20 cellular contexts compared by ENCODE assay signal in the genomic region with DNA sequence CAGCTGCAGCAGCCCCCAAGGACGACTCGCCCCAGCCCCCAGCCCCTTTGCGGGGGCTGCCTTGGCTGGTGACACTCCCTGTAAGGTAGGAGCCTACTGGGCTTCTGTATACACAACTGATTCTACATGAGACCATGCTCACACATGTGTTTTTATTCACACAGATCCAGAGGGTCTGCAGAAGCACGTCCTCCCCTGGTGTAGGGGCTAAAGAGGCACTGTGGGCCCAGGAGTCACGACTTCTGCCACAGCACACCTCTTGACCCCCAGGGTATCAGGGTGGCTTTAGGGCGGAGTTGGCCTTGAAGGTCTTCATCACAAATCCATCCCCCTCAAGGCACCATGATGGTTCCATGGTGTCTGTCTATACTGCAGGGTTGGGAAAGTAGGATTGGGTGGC.
"Had no signal": no experiment of that assay in that cellular context is flagged by ENCODE, and none has a peak within 500 bp of the region (broad histone marks: within the 10 kb centered on the region; RNA-seq: fewer than 3 reads in every experiment).

No MANE protein-coding gene starts in this region.

- H3K27ac ChIP-seq: RWPE1 had no signal

- H3K4me3 ChIP-seq: MG63 had no signal

- H3K27me3 ChIP-seq: MG63 had no signal

- ATAC-seq: HepG2, Panc1 had no signal

- H3K9ac ChIP-seq: SK-N-SH had no signal

- H3K4me2 ChIP-seq: SK-N-SH had no signal

- H3K9me2 ChIP-seq: SK-N-SH had no signal

- DNase-seq: IMR-90, Karpas-422, KG1, MG63, NCI-H146, NCI-H1694 treated with DMSO at 0.1 percent for 48 hours, NCI-H1930, NCI-H2081, NCI-H2107, NCI-H2227 treated with DMSO at 0.1 percent for 48 hours, NCI-H446, NCI-H510A, NCI-H524 treated with DMSO at 0.1 percent for 48 hours, NCI-H774, SHP77, SK-N-SH, SW 1271 had no signal

- FAIRE-seq: HepG2 had no signal

- H3K36me3 ChIP-seq: MG63 had no signal

- H3K9me3 ChIP-seq: MG63, SK-N-SH had no signal
